ENCODE assay signal across 1 cellular context in genomic region chr6:158356586-158357546, GRCh38.
TF ChIP-seq lines count a peak whose summit lies in the region.

No MANE protein-coding gene starts in this region.

TF ChIP-seq in WTC11, 78 proteins besides CTCF, POLR2A, EP300 and RAD21 (continued from another document):
- TF ChIP-seq, protein P1, sequence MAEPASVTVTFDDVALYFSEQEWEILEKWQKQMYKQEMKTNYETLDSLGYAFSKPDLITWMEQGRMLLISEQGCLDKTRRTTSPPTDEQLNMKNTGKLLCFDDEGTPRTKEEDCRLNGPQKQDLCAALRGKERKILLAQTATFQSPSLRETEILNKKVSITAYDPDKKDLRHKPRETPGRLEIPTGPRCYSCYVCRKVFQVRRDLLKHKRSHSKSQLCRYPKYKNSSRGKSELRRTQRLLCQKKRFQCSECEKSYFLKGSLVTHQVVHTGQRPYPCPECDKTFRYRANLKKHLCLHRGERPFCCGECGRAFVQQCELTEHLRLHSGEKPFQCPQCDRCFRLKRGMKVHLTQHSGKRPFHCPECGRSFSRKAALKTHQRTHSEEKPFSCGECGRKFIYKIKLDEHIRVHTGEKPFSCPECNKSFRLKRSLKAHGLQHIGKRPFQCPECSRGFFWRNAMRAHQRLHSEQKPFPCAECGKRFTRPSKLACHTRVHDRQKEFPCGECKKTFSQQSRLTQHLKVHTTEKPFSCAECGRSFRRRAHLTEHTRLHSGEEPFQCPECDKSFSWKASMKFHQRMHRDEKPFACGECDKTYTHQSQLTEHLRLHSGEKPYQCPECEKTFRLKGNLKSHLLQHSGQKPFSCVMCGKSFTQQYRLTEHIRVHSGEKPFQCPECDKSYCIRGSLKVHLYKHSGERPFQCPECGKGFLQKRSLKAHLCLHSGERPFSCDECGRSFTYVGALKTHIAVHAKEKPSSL (CRISPR knock-in tag; conservative IDR thresholded peaks at IDR 0.05) = no peak
- TF ChIP-seq, protein P2, sequence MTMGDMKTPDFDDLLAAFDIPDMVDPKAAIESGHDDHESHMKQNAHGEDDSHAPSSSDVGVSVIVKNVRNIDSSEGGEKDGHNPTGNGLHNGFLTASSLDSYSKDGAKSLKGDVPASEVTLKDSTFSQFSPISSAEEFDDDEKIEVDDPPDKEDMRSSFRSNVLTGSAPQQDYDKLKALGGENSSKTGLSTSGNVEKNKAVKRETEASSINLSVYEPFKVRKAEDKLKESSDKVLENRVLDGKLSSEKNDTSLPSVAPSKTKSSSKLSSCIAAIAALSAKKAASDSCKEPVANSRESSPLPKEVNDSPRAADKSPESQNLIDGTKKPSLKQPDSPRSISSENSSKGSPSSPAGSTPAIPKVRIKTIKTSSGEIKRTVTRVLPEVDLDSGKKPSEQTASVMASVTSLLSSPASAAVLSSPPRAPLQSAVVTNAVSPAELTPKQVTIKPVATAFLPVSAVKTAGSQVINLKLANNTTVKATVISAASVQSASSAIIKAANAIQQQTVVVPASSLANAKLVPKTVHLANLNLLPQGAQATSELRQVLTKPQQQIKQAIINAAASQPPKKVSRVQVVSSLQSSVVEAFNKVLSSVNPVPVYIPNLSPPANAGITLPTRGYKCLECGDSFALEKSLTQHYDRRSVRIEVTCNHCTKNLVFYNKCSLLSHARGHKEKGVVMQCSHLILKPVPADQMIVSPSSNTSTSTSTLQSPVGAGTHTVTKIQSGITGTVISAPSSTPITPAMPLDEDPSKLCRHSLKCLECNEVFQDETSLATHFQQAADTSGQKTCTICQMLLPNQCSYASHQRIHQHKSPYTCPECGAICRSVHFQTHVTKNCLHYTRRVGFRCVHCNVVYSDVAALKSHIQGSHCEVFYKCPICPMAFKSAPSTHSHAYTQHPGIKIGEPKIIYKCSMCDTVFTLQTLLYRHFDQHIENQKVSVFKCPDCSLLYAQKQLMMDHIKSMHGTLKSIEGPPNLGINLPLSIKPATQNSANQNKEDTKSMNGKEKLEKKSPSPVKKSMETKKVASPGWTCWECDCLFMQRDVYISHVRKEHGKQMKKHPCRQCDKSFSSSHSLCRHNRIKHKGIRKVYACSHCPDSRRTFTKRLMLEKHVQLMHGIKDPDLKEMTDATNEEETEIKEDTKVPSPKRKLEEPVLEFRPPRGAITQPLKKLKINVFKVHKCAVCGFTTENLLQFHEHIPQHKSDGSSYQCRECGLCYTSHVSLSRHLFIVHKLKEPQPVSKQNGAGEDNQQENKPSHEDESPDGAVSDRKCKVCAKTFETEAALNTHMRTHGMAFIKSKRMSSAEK (CRISPR knock-in tag; IDR thresholded peaks at IDR 0.05; ENCODE audit: borderline replicate concordance) = no peak
- TF ChIP-seq ATF3 (CRISPR knock-in tag; conservative IDR thresholded peaks at IDR 0.05) (no peak), ETV6 (CRISPR knock-in tag; IDR thresholded peaks at IDR 0.05) (no peak), ZNF512 (CRISPR knock-in tag; IDR thresholded peaks at IDR 0.05; ENCODE audit: borderline replicate concordance) (no peak), KAT7 (CRISPR knock-in tag; IDR thresholded peaks at IDR 0.05; ENCODE audit: borderline replicate concordance) (no peak)
- TF ChIP-seq, protein P3, sequence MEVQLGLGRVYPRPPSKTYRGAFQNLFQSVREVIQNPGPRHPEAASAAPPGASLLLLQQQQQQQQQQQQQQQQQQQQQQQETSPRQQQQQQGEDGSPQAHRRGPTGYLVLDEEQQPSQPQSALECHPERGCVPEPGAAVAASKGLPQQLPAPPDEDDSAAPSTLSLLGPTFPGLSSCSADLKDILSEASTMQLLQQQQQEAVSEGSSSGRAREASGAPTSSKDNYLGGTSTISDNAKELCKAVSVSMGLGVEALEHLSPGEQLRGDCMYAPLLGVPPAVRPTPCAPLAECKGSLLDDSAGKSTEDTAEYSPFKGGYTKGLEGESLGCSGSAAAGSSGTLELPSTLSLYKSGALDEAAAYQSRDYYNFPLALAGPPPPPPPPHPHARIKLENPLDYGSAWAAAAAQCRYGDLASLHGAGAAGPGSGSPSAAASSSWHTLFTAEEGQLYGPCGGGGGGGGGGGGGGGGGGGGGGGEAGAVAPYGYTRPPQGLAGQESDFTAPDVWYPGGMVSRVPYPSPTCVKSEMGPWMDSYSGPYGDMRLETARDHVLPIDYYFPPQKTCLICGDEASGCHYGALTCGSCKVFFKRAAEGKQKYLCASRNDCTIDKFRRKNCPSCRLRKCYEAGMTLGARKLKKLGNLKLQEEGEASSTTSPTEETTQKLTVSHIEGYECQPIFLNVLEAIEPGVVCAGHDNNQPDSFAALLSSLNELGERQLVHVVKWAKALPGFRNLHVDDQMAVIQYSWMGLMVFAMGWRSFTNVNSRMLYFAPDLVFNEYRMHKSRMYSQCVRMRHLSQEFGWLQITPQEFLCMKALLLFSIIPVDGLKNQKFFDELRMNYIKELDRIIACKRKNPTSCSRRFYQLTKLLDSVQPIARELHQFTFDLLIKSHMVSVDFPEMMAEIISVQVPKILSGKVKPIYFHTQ (CRISPR knock-in tag; IDR thresholded peaks at IDR 0.05) = no peak
- TF ChIP-seq, protein P4, sequence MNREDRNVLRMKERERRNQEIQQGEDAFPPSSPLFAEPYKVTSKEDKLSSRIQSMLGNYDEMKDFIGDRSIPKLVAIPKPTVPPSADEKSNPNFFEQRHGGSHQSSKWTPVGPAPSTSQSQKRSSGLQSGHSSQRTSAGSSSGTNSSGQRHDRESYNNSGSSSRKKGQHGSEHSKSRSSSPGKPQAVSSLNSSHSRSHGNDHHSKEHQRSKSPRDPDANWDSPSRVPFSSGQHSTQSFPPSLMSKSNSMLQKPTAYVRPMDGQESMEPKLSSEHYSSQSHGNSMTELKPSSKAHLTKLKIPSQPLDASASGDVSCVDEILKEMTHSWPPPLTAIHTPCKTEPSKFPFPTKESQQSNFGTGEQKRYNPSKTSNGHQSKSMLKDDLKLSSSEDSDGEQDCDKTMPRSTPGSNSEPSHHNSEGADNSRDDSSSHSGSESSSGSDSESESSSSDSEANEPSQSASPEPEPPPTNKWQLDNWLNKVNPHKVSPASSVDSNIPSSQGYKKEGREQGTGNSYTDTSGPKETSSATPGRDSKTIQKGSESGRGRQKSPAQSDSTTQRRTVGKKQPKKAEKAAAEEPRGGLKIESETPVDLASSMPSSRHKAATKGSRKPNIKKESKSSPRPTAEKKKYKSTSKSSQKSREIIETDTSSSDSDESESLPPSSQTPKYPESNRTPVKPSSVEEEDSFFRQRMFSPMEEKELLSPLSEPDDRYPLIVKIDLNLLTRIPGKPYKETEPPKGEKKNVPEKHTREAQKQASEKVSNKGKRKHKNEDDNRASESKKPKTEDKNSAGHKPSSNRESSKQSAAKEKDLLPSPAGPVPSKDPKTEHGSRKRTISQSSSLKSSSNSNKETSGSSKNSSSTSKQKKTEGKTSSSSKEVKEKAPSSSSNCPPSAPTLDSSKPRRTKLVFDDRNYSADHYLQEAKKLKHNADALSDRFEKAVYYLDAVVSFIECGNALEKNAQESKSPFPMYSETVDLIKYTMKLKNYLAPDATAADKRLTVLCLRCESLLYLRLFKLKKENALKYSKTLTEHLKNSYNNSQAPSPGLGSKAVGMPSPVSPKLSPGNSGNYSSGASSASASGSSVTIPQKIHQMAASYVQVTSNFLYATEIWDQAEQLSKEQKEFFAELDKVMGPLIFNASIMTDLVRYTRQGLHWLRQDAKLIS (CRISPR knock-in tag; IDR thresholded peaks at IDR 0.05; ENCODE audit: borderline replicate concordance) = no peak
